In genomic region chr4:119493419-119493818, GRCh38 we compare ENCODE assay signal across 11 cellular contexts.
DNase-seq lines count a peak whose midpoint lies in the region; ATAC-seq, FAIRE-seq and TF ChIP-seq lines count a peak whose summit lies in the region.
"Had no signal": no experiment of that assay in that cellular context is flagged by ENCODE, and none has a peak within 500 bp of the region (broad histone marks: within the 10 kb centered on the region; RNA-seq: fewer than 3 reads in every experiment).

No MANE protein-coding gene starts in this region.

- no peak for TF ChIP-seq POLR2A in gastroesophageal sphincter (IDR thresholded peaks at IDR 0.05)

- TF ChIP-seq CTCF in LNCAP (IDR thresholded peaks at IDR 0.05) (peak; percentile 28; the same call in 1 of the 2 replicates), astrocyte (IDR thresholded peaks at IDR 0.05; ENCODE audit: insufficient read depth, low read depth, low read length) (peak; percentile 1), gastroesophageal sphincter (IDR thresholded peaks at IDR 0.05) (no peak)

- H3K4me3 Mint-ChIP-seq in astrocyte (ENCODE audit: unreplicated experiment), result no peak overlapping the region

- no peaks in the 10 kb centered on the region for H3K27me3 ChIP-seq in astrocyte (ENCODE audit: insufficient read depth, low read length)
- no peaks in the 10 kb centered on the region for H3K27me3 ChIP-seq in gastroesophageal sphincter

- no peaks in the 10 kb centered on the region for H3K79me2 ChIP-seq in astrocyte (ENCODE audit: insufficient read depth, low read length)

- H3K36me3 ChIP-seq in astrocyte (ENCODE audit: insufficient read depth, low read length) (peaks cover 8% of the 10 kb centered on the region), gastroesophageal sphincter (peaks cover 0 to 39% of the 10 kb centered on the region in 2 donors)

- H3K4me1 ChIP-seq in astrocyte (ENCODE audit: insufficient read depth, low read length), result no peaks in the 10 kb centered on the region
- peaks cover 0 to 11% (median 0%) of the 10 kb centered on the region in 3 donors for H3K4me1 ChIP-seq in gastroesophageal sphincter

- no peaks in the 10 kb centered on the region for H3K9me3 Mint-ChIP-seq in astrocyte (ENCODE audit: unreplicated experiment)

- H4K20me1 ChIP-seq in astrocyte (ENCODE audit: insufficient read depth, low read length), result no peaks in the 10 kb centered on the region

- no peak for FAIRE-seq in astrocyte (lab: Jason Lieb, UNC)

- WGBS in gastroesophageal sphincter (ENCODE audit: low coverage in 1 of 2), 2 donors, result 70 to 94% methylated on average over 1 of the region's 1 CpG

- TF ChIP-seq EP300 in gastroesophageal sphincter (IDR thresholded peaks at IDR 0.05), result no peak

- ATAC-seq in HG02623 (IDR thresholded peaks at IDR 0.05; ENCODE audit: unreplicated experiment), result no peak
- ATAC-seq in gastroesophageal sphincter, result no peak

- H3K9me3 ChIP-seq in astrocyte (ENCODE audit: insufficient read depth, low read depth, low read length), result no peaks in the 10 kb centered on the region
- no peaks in the 10 kb centered on the region for H3K9me3 ChIP-seq in gastroesophageal sphincter

- no peak overlapping the region for H3K9ac ChIP-seq in astrocyte (ENCODE audit: low read length)

- no peaks in the 10 kb centered on the region for H3K27me3 Mint-ChIP-seq in astrocyte (ENCODE audit: low read depth, unreplicated experiment)

- H2AFZ ChIP-seq in astrocyte (ENCODE audit: low read depth, low read length), result no peak overlapping the region
- H2AFZ ChIP-seq: PC-9 had no signal

- H3K27ac ChIP-seq in astrocyte (ENCODE audit: low read depth, low read length) (no peak overlapping the region), gastroesophageal sphincter (peak overlapping the region in 1 of 4 donors; percentile 16)
- H3K27ac ChIP-seq: PC-9 had no signal

- H3K36me3 Mint-ChIP-seq in astrocyte (ENCODE audit: low read depth, unreplicated experiment), result no peaks in the 10 kb centered on the region

- peak; percentile 46 for DNase-seq in ELR (ENCODE audit: low read depth)
- no peak for DNase-seq in astrocyte (ENCODE audit: low read depth)
- peak; percentile 19 for DNase-seq in middle frontal gyrus (ENCODE audit: extremely low spot score, low spot score)
- DNase-seq in activated effector memory CD4-positive, alpha-beta T cell treated with Interleukin-2 at 50 U/mL for 16 hours, result no peak
- no peak for DNase-seq in COR-L47 (lab: John Stamatoyannopoulos, UW)
- DNase-seq: activated CD4-positive, CD25-positive, alpha-beta regulatory T cell treated with anti-CD3 and anti-CD28 coated beads, Interleukin-2, amount 50 U/mL, for 72 hours; PC-9; posterior cingulate gyrus had no signal

- H3K27ac Mint-ChIP-seq in astrocyte (ENCODE audit: unreplicated experiment), result no peak overlapping the region

- H3K4me1 Mint-ChIP-seq in astrocyte (ENCODE audit: low read depth, unreplicated experiment), result no peaks in the 10 kb centered on the region

- H3K4me3 ChIP-seq in astrocyte (ENCODE audit: insufficient read depth, low read depth, low read length) (no peak overlapping the region), gastroesophageal sphincter (no peak overlapping the region)
- H3K4me3 ChIP-seq: PC-9 had no signal

- H3K4me2 ChIP-seq in astrocyte (ENCODE audit: low read length), result no peak overlapping the region
- H3K4me2 ChIP-seq: PC-9 had no signal

Comparison
In these comparisons a context has a peak if more than half of its experiments do, and no peak if none do; other contexts are left out.
1. DNase-seq: peak in ELR (single experiment) and middle frontal gyrus (single experiment); none in astrocyte (single experiment), activated effector memory CD4-positive, alpha-beta T cell treated with Interleukin-2 at 50 U/mL for 16 hours (single experiment) and COR-L47 (single experiment).
2. CTCF ChIP-seq: peak in LNCAP (single experiment) and astrocyte (single experiment); none in gastroesophageal sphincter (0 of 4).